Comparison of ENCODE assay signal across 29 cellular contexts in the genomic region with DNA sequence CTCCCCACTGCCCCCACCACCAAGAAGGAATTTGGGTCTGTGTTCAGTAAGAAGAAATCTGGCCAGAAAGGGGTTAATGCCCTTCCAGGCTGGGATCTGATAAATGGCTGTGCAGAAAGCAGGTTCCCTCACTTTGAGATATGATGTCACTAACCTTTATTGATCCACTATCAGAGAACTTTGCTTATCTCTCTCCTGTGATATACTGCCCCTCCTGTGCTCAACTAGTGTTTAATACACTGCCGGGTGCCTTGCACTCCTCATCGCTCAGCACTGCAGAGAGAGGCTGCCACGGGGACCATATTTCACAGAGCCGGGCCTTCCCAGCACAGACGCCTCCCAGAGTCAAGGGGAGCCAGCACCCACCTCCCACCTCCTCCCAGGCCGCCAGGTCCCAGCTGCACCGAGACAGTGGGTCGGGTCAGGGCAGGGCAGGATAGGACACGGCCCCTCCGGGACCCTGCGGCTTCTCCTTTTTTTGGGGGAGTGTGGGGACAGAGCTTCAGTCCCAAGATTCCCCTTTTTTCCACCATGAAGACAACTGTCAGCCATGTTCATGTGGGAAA. TPM values are rescaled to one million over a fixed set of nuclear protein-coding genes. Genes with fewer than 3 reads are reported as not detected.
DNase-seq lines count a peak whose midpoint lies in the region; TF ChIP-seq lines count a peak whose summit lies in the region.
"Had no signal": no experiment of that assay in that cellular context is flagged by ENCODE, and none has a peak within 500 bp of the region (broad histone marks: within the 10 kb centered on the region; RNA-seq: fewer than 3 reads in every experiment).

No MANE protein-coding gene starts in this region.

- H3K9me3 ChIP-seq in cardiac muscle cell (ENCODE audit: low read depth) (no peaks in the 10 kb centered on the region), right atrium auricular region (no peaks in the 10 kb centered on the region), mesenchymal stem cell (ENCODE audit: control insufficient read depth, low read length) (no peaks in the 10 kb centered on the region), trophoblast cell (ENCODE audit: insufficient read depth, low read depth, low read length) (peaks cover 3% of the 10 kb centered on the region), spleen (no peaks in the 10 kb centered on the region)
- H3K9me3 ChIP-seq: left ventricle myocardium inferior, ovary, SJCRH30 had no signal

- no peak overlapping the region for H3K4me2 ChIP-seq in mesenchymal stem cell (ENCODE audit: low read length, poor library complexity, severe bottlenecking)
- no peak overlapping the region for H3K4me2 ChIP-seq in trophoblast cell (ENCODE audit: low read length)
- H3K4me2 ChIP-seq: GM23338 had no signal

- no peak overlapping the region for H2BK12ac ChIP-seq in mesenchymal stem cell (ENCODE audit: low read length in 2 of 2)
- no peak overlapping the region for H2BK12ac ChIP-seq in trophoblast cell (ENCODE audit: low read length)

- peaks cover 23% of the 10 kb centered on the region for H3K79me2 ChIP-seq in trophoblast cell (ENCODE audit: control insufficient read depth, insufficient read depth, low read length, poor library complexity)

- intact Hi-C loops in Calu3 (cut with micrococcal nuclease; ENCODE audit: unreplicated experiment), result no loop called here
- intact Hi-C loops in spleen (cut with DNase I; ENCODE audit: low total_unique reads), result no loop called here

- CTCF ChIA-PET in Calu3 (lab: Charles Lee), result no interaction called here

- H3K79me1 ChIP-seq in mesenchymal stem cell (replicated peaks; ENCODE audit: low read length, poor library complexity, severe bottlenecking), result peaks cover 50% of the 10 kb centered on the region
- H3K79me1 ChIP-seq in trophoblast cell (ENCODE audit: low read length), result peaks cover 23% of the 10 kb centered on the region

- H3K27me3 ChIP-seq in cardiac muscle cell (no peaks in the 10 kb centered on the region), right atrium auricular region (no peaks in the 10 kb centered on the region), mesenchymal stem cell (ENCODE audit: control insufficient read depth in 1 of 2, insufficient read depth in 1 of 2, low read length in 2 of 2) (no peaks in the 10 kb centered on the region), trophoblast cell (ENCODE audit: insufficient read depth, low read length) (no peaks in the 10 kb centered on the region), spleen (replicated peaks in 1 of 7) (no peaks in the 10 kb centered on the region)
- H3K27me3 ChIP-seq: ovary, SJCRH30 had no signal

- peak overlapping the region; percentile 8 for H4K12ac ChIP-seq in trophoblast cell (ENCODE audit: low read depth, low read length)

- peak in 1 of 2 donors; percentile 21 for DNase-seq in cardiac muscle cell (ENCODE audit: low read depth in 1 of 2, low spot score in 1 of 2)
- DNase-seq in right atrium auricular region (ENCODE audit: low spot score), result no peak
- DNase-seq in mesenchymal stem cell, result no peak
- DNase-seq in trophoblast cell, result no peak
- no peak for DNase-seq in type B pancreatic cell (ENCODE audit: extremely low spot score, unreplicated experiment)
- DNase-seq in HUDEP-2 (lab: John Stamatoyannopoulos, UW; ENCODE audit: unreplicated experiment in 76 of 76), result no peak
- DNase-seq in Calu3, result no peak
- DNase-seq in spleen, result no peak
- DNase-seq: 8988T; activated CD4-positive, alpha-beta T cell treated with anti-CD3 and anti-CD28 coated beads for 36 hours; activated CD8-positive, alpha-beta memory T cell treated with anti-CD3 and anti-CD28 coated beads for 24 hours; activated T-cell treated with anti-CD3 and anti-CD28 coated beads for 4 hours; amygdala; CD4-positive, CD25-positive, alpha-beta regulatory T cell; effector CD8-positive, alpha-beta T cell; glutamatergic neuron; left ventricle myocardium inferior; midbrain; naive thymus-derived CD8-positive, alpha-beta T cell; NCI-H1092; NCI-H187; ovary; SJCRH30; stimulated activated CD4-positive, alpha-beta T cell treated with anti-CD3 and anti-CD28 coated beads, Interleukin-4, amount 100 ng/mL, for 4 hours; T-helper 9 cell had no signal

- H3K4me3 Mint-ChIP-seq in type B pancreatic cell (peak overlapping the region; percentile 77), Calu3 (ENCODE audit: low read depth, unreplicated experiment) (no peak overlapping the region)
- H3K4me3 Mint-ChIP-seq: activated CD4-positive, alpha-beta T cell treated with anti-CD3 and anti-CD28 coated beads for 36 hours; CD4-positive, CD25-positive, alpha-beta regulatory T cell; GM23338; naive thymus-derived CD8-positive, alpha-beta T cell had no signal

- peak overlapping the region in 1 of 2 experiments; percentile 24 for H3K18ac ChIP-seq in mesenchymal stem cell (ENCODE audit: low read depth in 1 of 2, low read length in 2 of 2)
- H3K18ac ChIP-seq in trophoblast cell (ENCODE audit: low read length), result peak overlapping the region; percentile 48

- no peak overlapping the region for H3K14ac ChIP-seq in mesenchymal stem cell (ENCODE audit: low read length in 2 of 2)
- peak overlapping the region; percentile 26 for H3K14ac ChIP-seq in trophoblast cell (ENCODE audit: low read length)

- H4K91ac ChIP-seq in mesenchymal stem cell (ENCODE audit: low read length), result peak overlapping the region; percentile 31
- H4K91ac ChIP-seq in trophoblast cell (ENCODE audit: low read depth, low read length), result peak overlapping the region; percentile 69

- TF ChIP-seq CTCF in cardiac muscle cell (IDR thresholded peaks at IDR 0.05; ENCODE audit: low read depth, low read length) (no peak), right atrium auricular region (IDR thresholded peaks at IDR 0.05) (no peak), type B pancreatic cell (conservative IDR thresholded peaks at IDR 0.05) (no peak), Calu3 (IDR thresholded peaks at IDR 0.05; ENCODE audit: unreplicated experiment) (no peak), spleen (IDR thresholded peaks at IDR 0.05 in 8 of 11, conservative IDR thresholded peaks at IDR 0.05 in 3 of 11) (no peak)

- H2BK5ac ChIP-seq in mesenchymal stem cell (ENCODE audit: low read depth, low read length, poor library complexity, severe bottlenecking), result no peak overlapping the region
- peak overlapping the region; percentile 55 for H2BK5ac ChIP-seq in trophoblast cell (ENCODE audit: low read depth, low read length, poor library complexity)

- 62% methylated on average over 7 of the region's 11 CpGs for WGBS in mesenchymal stem cell
- WGBS in trophoblast cell (ENCODE audit: extremely low coverage, insufficient coverage, insufficient read length), result no CpG with 5 or more reads among the region's 11 CpGs
- WGBS in spleen, 5 donors, result 78 to 88% (median 83%) methylated on average over 8 to 11 of the region's 11 CpGs

- H3K4me1 Mint-ChIP-seq in type B pancreatic cell (ENCODE audit: unreplicated experiment), result peaks cover 84% of the 10 kb centered on the region
- H3K4me1 Mint-ChIP-seq in Calu3 (ENCODE audit: low read depth, unreplicated experiment), result peaks cover 8% of the 10 kb centered on the region
- H3K4me1 Mint-ChIP-seq: activated CD4-positive, alpha-beta T cell treated with anti-CD3 and anti-CD28 coated beads for 36 hours; CD4-positive, CD25-positive, alpha-beta regulatory T cell had no signal

- peak overlapping the region; percentile 50 for H3K27ac ChIP-seq in cardiac muscle cell
- H3K27ac ChIP-seq in right atrium auricular region, result no peak overlapping the region
- H3K27ac ChIP-seq in mesenchymal stem cell (ENCODE audit: low read length, poor library complexity, severe bottlenecking), result no peak overlapping the region
- peak overlapping the region; percentile 31 for H3K27ac ChIP-seq in trophoblast cell (ENCODE audit: low read depth, low read length)
- no peak overlapping the region for H3K27ac ChIP-seq in spleen
- H3K27ac ChIP-seq: epithelial cell of prostate, ovary, SJCRH30 had no signal

- H3K4me1 ChIP-seq in cardiac muscle cell (ENCODE audit: low read depth) (peaks cover 76% of the 10 kb centered on the region), right atrium auricular region (peaks cover 0 to 32% of the 10 kb centered on the region in 2 donors), mesenchymal stem cell (ENCODE audit: control insufficient read depth, insufficient read depth, low read depth, low read length) (peaks cover 6% of the 10 kb centered on the region), trophoblast cell (ENCODE audit: control insufficient read depth in 1 of 2, insufficient read depth in 2 of 2, low read length in 2 of 2) (peaks cover 46 to 51% of the 10 kb centered on the region in 2 experiments), spleen (peaks cover 0 to 33% (median 14%) of the 10 kb centered on the region in 6 donors)

- H3K27ac Mint-ChIP-seq in type B pancreatic cell (peak overlapping the region; percentile 62), Calu3 (ENCODE audit: unreplicated experiment) (no peak overlapping the region)
- H3K27ac Mint-ChIP-seq: activated CD4-positive, alpha-beta T cell treated with anti-CD3 and anti-CD28 coated beads for 36 hours; activated naive CD4-positive, alpha-beta T cell treated with anti-CD3 and anti-CD28 coated beads, Interleukin-2, amount 50 U/mL, for 72 hours; activated T-helper 2 cell treated with anti-CD3 and anti-CD28 coated beads, Interferon-gamma antibody, Interleukin-2, Interleukin-4, amounts not matched to agents 10 μg/mL and 5 μg/mL and 100 μg/mL, durations not matched to agents 14 hours and 24 hours and 36 hours; CD4-positive, CD25-positive, alpha-beta regulatory T cell; GM23338; naive thymus-derived CD8-positive, alpha-beta T cell had no signal

- H3K27me3 Mint-ChIP-seq in type B pancreatic cell, result no peaks in the 10 kb centered on the region
- no peaks in the 10 kb centered on the region for H3K27me3 Mint-ChIP-seq in Calu3 (ENCODE audit: unreplicated experiment)

- H3K4me3 ChIP-seq in cardiac muscle cell (no peak overlapping the region), right atrium auricular region (no peak overlapping the region), mesenchymal stem cell (ENCODE audit: insufficient read depth in 1 of 2, low read depth in 1 of 2, low read length in 2 of 2) (no peak overlapping the region), trophoblast cell (ENCODE audit: low read depth, low read length) (no peak overlapping the region), spleen (no peak overlapping the region)
- H3K4me3 ChIP-seq: GM23338, left ventricle myocardium inferior, ovary, SJCRH30 had no signal

- H3K36me3 Mint-ChIP-seq in type B pancreatic cell (peaks cover 4% of the 10 kb centered on the region), Calu3 (ENCODE audit: insufficient read depth, unreplicated experiment) (no peaks in the 10 kb centered on the region)
- H3K36me3 Mint-ChIP-seq: activated naive CD4-positive, alpha-beta T cell treated with anti-CD3 and anti-CD28 coated beads, Interleukin-2, amount 50 U/mL, for 72 hours; CD4-positive, CD25-positive, alpha-beta regulatory T cell; naive thymus-derived CD8-positive, alpha-beta T cell had no signal

- no peaks in the 10 kb centered on the region for H3K9me3 Mint-ChIP-seq in type B pancreatic cell
- H3K9me3 Mint-ChIP-seq in Calu3 (ENCODE audit: low read depth, unreplicated experiment), result no peaks in the 10 kb centered on the region
- H3K9me3 Mint-ChIP-seq: activated naive CD4-positive, alpha-beta T cell treated with anti-CD3 and anti-CD28 coated beads, Interleukin-2, amount 50 U/mL, for 72 hours; activated T-helper 2 cell treated with anti-CD3 and anti-CD28 coated beads, Interferon-gamma antibody, Interleukin-2, Interleukin-4, amounts not matched to agents 10 μg/mL and 5 μg/mL and 100 μg/mL, durations not matched to agents 14 hours and 24 hours and 36 hours; CD4-positive, CD25-positive, alpha-beta regulatory T cell; GM23338 had no signal

- peak overlapping the region; percentile 12 for H2BK15ac ChIP-seq in mesenchymal stem cell (ENCODE audit: low read depth, poor library complexity, severe bottlenecking)

- H3K9ac ChIP-seq in mesenchymal stem cell (ENCODE audit: low read length) (no peak overlapping the region), trophoblast cell (ENCODE audit: low read length) (no peak overlapping the region)

- no peak overlapping the region for H2AFZ ChIP-seq in mesenchymal stem cell (ENCODE audit: low read depth, low read length)
- H2AFZ ChIP-seq in trophoblast cell (ENCODE audit: insufficient read depth, low read length, poor library complexity), result no peak overlapping the region
- H2AFZ ChIP-seq: GM23338 had no signal

- H3K4ac ChIP-seq in mesenchymal stem cell (ENCODE audit: low read depth in 1 of 2, low read length in 2 of 2) (peak overlapping the region in 1 of 2 experiments; percentile 52), trophoblast cell (ENCODE audit: low read depth, low read length) (peak overlapping the region; percentile 96)

- no peak overlapping the region for H4K8ac ChIP-seq in mesenchymal stem cell (ENCODE audit: low read length)
- peak overlapping the region; percentile 44 for H4K8ac ChIP-seq in trophoblast cell (ENCODE audit: low read depth, low read length)

- H2AK5ac ChIP-seq in mesenchymal stem cell (ENCODE audit: low read length, severe bottlenecking) (no peak overlapping the region), trophoblast cell (ENCODE audit: low read length) (peak overlapping the region; percentile 23)

- BruUV-seq in Calu3 (replicated peaks; lab: Mats Ljungman, UMichigan), result no TSS peak

- H2BK120ac ChIP-seq in mesenchymal stem cell (ENCODE audit: low read depth, low read length), result peak overlapping the region; percentile 57
- H2BK120ac ChIP-seq in trophoblast cell (ENCODE audit: insufficient read depth, low read length, poor library complexity), result peak overlapping the region; percentile 8

- H3K36me3 ChIP-seq in cardiac muscle cell (no peaks in the 10 kb centered on the region), right atrium auricular region (no peaks in the 10 kb centered on the region), mesenchymal stem cell (ENCODE audit: control insufficient read depth in 1 of 2, insufficient read depth in 2 of 2, low read depth in 1 of 2, low read length in 2 of 2) (peaks cover 0 to 11% of the 10 kb centered on the region in 2 experiments), trophoblast cell (ENCODE audit: control insufficient read depth in 1 of 2, insufficient read depth in 2 of 2, low read length in 2 of 2) (no peaks in the 10 kb centered on the region), spleen (no peaks in the 10 kb centered on the region)
- H3K36me3 ChIP-seq: left ventricle myocardium inferior, ovary, SJCRH30 had no signal

- no peak for TF ChIP-seq POLR2A in spleen (IDR thresholded peaks at IDR 0.05)

- H3K23ac ChIP-seq in mesenchymal stem cell (ENCODE audit: low read length in 2 of 2), result no peak overlapping the region
- no peak overlapping the region for H3K23ac ChIP-seq in trophoblast cell (ENCODE audit: low read length)

RNA-seq across cellular contexts. Expression of gene ZFHX3, which starts 20.2 kb away (rescaled TPM):
- total RNA-seq in cardiac muscle cell (6.6 and 12.2 TPM in 2 replicates), right atrium auricular region (10 to 100 TPM in 1 of 2 donors, 1 to 10 TPM in 1; 9.2 to 18.9 TPM), type B pancreatic cell (ENCODE audit: low replicate concordance) (47.4 and 48.5 TPM in 2 replicates), Calu3 (2022) (13.6 and 17.8 TPM in 2 replicates), spleen (10 to 100 TPM in 6 of 7 donors, 1 to 10 TPM in 1; 9.1 to 18.5 (median 12.5) TPM)
- polyA plus RNA-seq in cardiac muscle cell (6.7 and 8.4 TPM in 2 replicates), spleen (1 to 10 TPM in 1 of 3 donors, under 1 TPM in 2; 0.47 to 1.5 (median 0.52) TPM)
- polyA plus RNA-seq in mesenchymal stem cell (2013, experiment 1 of 2), result 5.1 TPM
- 4.5 TPM for polyA plus RNA-seq in mesenchymal stem cell (2013, experiment 2 of 2)
- 36.4 and 36.5 TPM in 2 replicates for polyA plus RNA-seq in trophoblast cell (2013)

Comparison
In these comparisons a context has a peak if more than half of its experiments do, and no peak if none do; other contexts are left out.
1. H3K27ac ChIP-seq: peak in cardiac muscle cell (single experiment) and trophoblast cell (single experiment); none in right atrium auricular region (0 of 2), mesenchymal stem cell (single experiment) and spleen (0 of 8).